ENCODE assay signal across 25 cellular contexts in the genomic region with DNA sequence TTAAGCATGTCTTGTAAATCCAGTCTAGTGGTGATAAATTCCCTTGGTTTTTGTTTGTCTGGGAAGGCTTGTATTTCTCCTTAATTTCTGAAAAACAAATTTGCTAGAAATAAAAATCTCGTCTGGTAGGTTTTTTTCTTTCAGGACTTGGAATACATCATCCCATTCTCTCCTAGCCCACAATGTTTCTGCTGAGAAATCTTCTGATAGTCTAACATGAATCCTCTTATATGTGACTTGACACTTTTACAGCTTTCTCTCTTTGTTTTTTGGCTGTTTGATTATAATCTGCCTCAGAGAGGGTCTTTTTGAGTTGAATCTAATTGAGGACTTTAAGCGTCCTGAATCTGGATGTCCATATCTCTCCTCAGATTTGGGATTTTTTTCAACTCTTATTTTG.
DNase-seq lines count a peak whose midpoint lies in the region; ATAC-seq and TF ChIP-seq lines count a peak whose summit lies in the region.
"Had no signal": no experiment of that assay in that cellular context is flagged by ENCODE, and none has a peak within 500 bp of the region (broad histone marks: within the 10 kb centered on the region; RNA-seq: fewer than 3 reads in every experiment).

No MANE protein-coding gene starts in this region.

- H2AFZ ChIP-seq in HCT116 (ENCODE audit: low read depth, low read length, poor library complexity, severe bottlenecking) (no peak overlapping the region), PC-3 (ENCODE audit: low read length) (no peak overlapping the region), smooth muscle cell (ENCODE audit: low read depth) (no peak overlapping the region)

- peaks cover 31% of the 10 kb centered on the region for H3K36me3 Mint-ChIP-seq in HFFc6 (ENCODE audit: low read depth)
- H3K36me3 Mint-ChIP-seq: CD14-positive monocyte; CD4-positive, alpha-beta memory T cell had no signal

- no peak for TF ChIP-seq POLR2A in HCT116 (IDR thresholded peaks at IDR 0.05; ENCODE audit: borderline replicate concordance, extremely low read depth, insufficient read depth, insufficient read length)

- H3K4me3 ChIP-seq in HCT116 (replicated peaks in 1 of 2; ENCODE audit: low read depth in 1 of 2, low read length in 2 of 2) (no peak overlapping the region), PC-3 (ENCODE audit: low read length) (no peak overlapping the region), smooth muscle cell (no peak overlapping the region), right atrium auricular region (no peak overlapping the region), upper lobe of right lung (no peak overlapping the region)
- H3K4me3 ChIP-seq: A549, BLaER1, GM12878 had no signal

- DNase-seq in HCT116 (ENCODE audit: low read depth, low spot score) (no peak), HFFc6 (no peak), PC-3 (no peak), smooth muscle cell (lab: John Stamatoyannopoulos, UW; ENCODE audit: unreplicated experiment) (no peak), right atrium auricular region (ENCODE audit: low spot score) (no peak), upper lobe of right lung (no peak), 8988T (no peak), cerebellum (ENCODE audit: low spot score) (no peak)
- DNase-seq: ACHN; BE2C; C1 segment of cervical spinal cord; CD4-positive, alpha-beta memory T cell; CD4-positive, CD25-positive, alpha-beta regulatory T cell; CD8-positive, alpha-beta memory T cell; COR-L47; DMS 273 treated with DMSO at 0.1 percent for 48 hours; DMS153; DMS53; DMS79; DND-41; GDM1 had no signal

- intact Hi-C loops in HCT116 (cut with micrococcal nuclease), result no loop called here
- intact Hi-C loops in PC-3 (cut with micrococcal nuclease), result no loop called here
- intact Hi-C loops in upper lobe of right lung (cut with DNase I), result no loop called here

- no peaks in the 10 kb centered on the region for H4K20me1 ChIP-seq in HCT116 (ENCODE audit: insufficient read depth)
- H4K20me1 ChIP-seq in PC-3 (ENCODE audit: low read length), result no peaks in the 10 kb centered on the region
- no peaks in the 10 kb centered on the region for H4K20me1 ChIP-seq in smooth muscle cell (ENCODE audit: low read depth)
- H4K20me1 ChIP-seq: BLaER1 had no signal

- H3K4me1 ChIP-seq in HCT116 (ENCODE audit: control insufficient read depth in 1 of 2, insufficient read depth in 2 of 2, low read length in 2 of 2) (peaks cover 0 to 26% of the 10 kb centered on the region in 2 experiments; a peak in 2 of 4 replicates), PC-3 (ENCODE audit: insufficient read depth, low read length) (peaks cover 34% of the 10 kb centered on the region), smooth muscle cell (ENCODE audit: low read depth) (no peaks in the 10 kb centered on the region), right atrium auricular region (no peaks in the 10 kb centered on the region), upper lobe of right lung (peaks cover 6% of the 10 kb centered on the region)
- H3K4me1 ChIP-seq: BE2C had no signal

- no peak for TF ChIP-seq RAD21 in HCT116 (IDR thresholded peaks at IDR 0.05; ENCODE audit: low read depth)

- peaks cover 34% of the 10 kb centered on the region for H3K9me3 Mint-ChIP-seq in HFFc6

- WGBS in smooth muscle cell (ENCODE audit: low lambda C conversion rate), result 88% methylated on average over 2 of the region's 2 CpGs

- peaks cover 42% of the 10 kb centered on the region for H3K4me1 Mint-ChIP-seq in HFFc6 (ENCODE audit: low read depth)
- H3K4me1 Mint-ChIP-seq: CD14-positive monocyte; CD4-positive, alpha-beta memory T cell; CD4-positive, CD25-positive, alpha-beta regulatory T cell; CD8-positive, alpha-beta memory T cell had no signal

- no peaks in the 10 kb centered on the region for H3K36me3 ChIP-seq in HCT116 (ENCODE audit: control insufficient read depth in 1 of 2, insufficient read depth in 2 of 2, low read length in 2 of 2)
- H3K36me3 ChIP-seq in PC-3 (ENCODE audit: low read depth, low read length), result no peaks in the 10 kb centered on the region
- peaks cover 6% of the 10 kb centered on the region for H3K36me3 ChIP-seq in smooth muscle cell (ENCODE audit: low read depth)
- H3K36me3 ChIP-seq in right atrium auricular region, result no peaks in the 10 kb centered on the region
- no peaks in the 10 kb centered on the region for H3K36me3 ChIP-seq in upper lobe of right lung
- H3K36me3 ChIP-seq: BE2C, BLaER1 had no signal

- no peaks in the 10 kb centered on the region for H3K9me3 ChIP-seq in HCT116 (ENCODE audit: control insufficient read depth in 1 of 2, insufficient read depth in 1 of 2, low read depth in 1 of 2, low read length in 2 of 2)
- no peaks in the 10 kb centered on the region for H3K9me3 ChIP-seq in PC-3 (ENCODE audit: low read length)
- H3K9me3 ChIP-seq in smooth muscle cell (replicated peaks; ENCODE audit: low read depth), result peaks cover 3% of the 10 kb centered on the region
- peaks cover 0 to 13% of the 10 kb centered on the region in 2 donors for H3K9me3 ChIP-seq in right atrium auricular region
- no peaks in the 10 kb centered on the region for H3K9me3 ChIP-seq in upper lobe of right lung
- H3K9me3 ChIP-seq: A549, BE2C had no signal

- H3K79me2 ChIP-seq in HCT116 (ENCODE audit: insufficient read depth, low read length) (no peaks in the 10 kb centered on the region), PC-3 (ENCODE audit: low read length) (no peaks in the 10 kb centered on the region), smooth muscle cell (ENCODE audit: low read depth) (no peaks in the 10 kb centered on the region)

- BruUV-seq in HCT116 (replicated peaks; lab: Mats Ljungman, UMichigan) (no TSS peak), PC-3 (replicated peaks; lab: Mats Ljungman, UMichigan) (no TSS peak)

- H3F3A ChIP-seq in PC-3 (ENCODE audit: low read length, unreplicated experiment) (no peaks in the 10 kb centered on the region), smooth muscle cell (ENCODE audit: low read depth) (no peaks in the 10 kb centered on the region)

- H3K9ac ChIP-seq in HCT116 (ENCODE audit: low read length) (no peak overlapping the region), PC-3 (ENCODE audit: low read length) (no peak overlapping the region), smooth muscle cell (ENCODE audit: low read depth) (no peak overlapping the region)
- H3K9ac ChIP-seq: BLaER1 had no signal

- POLR2A ChIA-PET in HCT116 (lab: Charles Lee) (no interaction called here), PC-3 (lab: Charles Lee; ENCODE audit: unreplicated experiment) (no interaction called here)

- H3K4me2 ChIP-seq in HCT116 (ENCODE audit: low read length), result no peak overlapping the region
- H3K4me2 ChIP-seq in PC-3 (ENCODE audit: low read length), result no peak overlapping the region
- no peak overlapping the region for H3K4me2 ChIP-seq in smooth muscle cell
- H3K4me2 ChIP-seq: A549, BLaER1 had no signal

- H3K4me3 Mint-ChIP-seq in HFFc6, result no peak overlapping the region
- H3K4me3 Mint-ChIP-seq: CD14-positive monocyte; CD4-positive, alpha-beta memory T cell; CD4-positive, CD25-positive, alpha-beta regulatory T cell; CD8-positive, alpha-beta memory T cell had no signal

- H3K27me3 Mint-ChIP-seq in HFFc6 (ENCODE audit: insufficient read depth), result no peaks in the 10 kb centered on the region; the same call in 1 of the 2 replicates

- H3K27me3 ChIP-seq in HCT116 (ENCODE audit: insufficient read depth, low read length), result no peaks in the 10 kb centered on the region
- no peaks in the 10 kb centered on the region for H3K27me3 ChIP-seq in PC-3 (ENCODE audit: low read length)
- no peaks in the 10 kb centered on the region for H3K27me3 ChIP-seq in smooth muscle cell (ENCODE audit: low read depth)
- H3K27me3 ChIP-seq in right atrium auricular region, result no peaks in the 10 kb centered on the region
- H3K27me3 ChIP-seq in upper lobe of right lung, result no peaks in the 10 kb centered on the region
- H3K27me3 ChIP-seq: BE2C, BLaER1 had no signal

- RAD21 ChIA-PET in HCT116 (lab: Charles Lee; ENCODE audit: low non-redundant PET in 1 of 2, low total read pairs in 2 of 2, uncharacterized antibody in 2 of 2, unreplicated experiment in 2 of 2), result no interaction called here

- no peak for ATAC-seq in HCT116
- ATAC-seq in PC-3, result no peak
- no peak for ATAC-seq in upper lobe of right lung
- ATAC-seq: A549, GM12878 had no signal

- peak overlapping the region; percentile 39 for H3K27ac Mint-ChIP-seq in HFFc6
- H3K27ac Mint-ChIP-seq: CD14-positive monocyte; CD4-positive, alpha-beta memory T cell; CD4-positive, CD25-positive, alpha-beta regulatory T cell; CD8-positive, alpha-beta memory T cell had no signal

- TF ChIP-seq CTCF in HCT116 (IDR thresholded peaks at IDR 0.05 in 2 of 3, conservative IDR thresholded peaks at IDR 0.05 in 1 of 3; ENCODE audit: borderline replicate concordance in 1 of 3, insufficient read depth in 1 of 3, low read depth in 2 of 3, low read length in 2 of 3) (no peak), HFFc6 (IDR thresholded peaks at IDR 0.05) (no peak), PC-3 (conservative IDR thresholded peaks at IDR 0.05; ENCODE audit: low read depth, low read length) (no peak), smooth muscle cell (IDR thresholded peaks at IDR 0.05; ENCODE audit: borderline replicate concordance, insufficient read depth, poor library complexity, severe bottlenecking) (no peak), right atrium auricular region (IDR thresholded peaks at IDR 0.05) (no peak), upper lobe of right lung (IDR thresholded peaks at IDR 0.05) (no peak)

- CTCF ChIA-PET in HCT116 (lab: Charles Lee), result no interaction called here
- CTCF ChIA-PET in PC-3 (lab: Charles Lee), result no interaction called here

- H3K27ac ChIP-seq in HCT116 (ENCODE audit: low read depth, low read length), result no peak overlapping the region
- peak overlapping the region; percentile 10; the same call in 1 of the 2 replicates for H3K27ac ChIP-seq in PC-3 (ENCODE audit: low read length)
- peak overlapping the region; percentile 14 for H3K27ac ChIP-seq in smooth muscle cell (ENCODE audit: low read depth)
- no peak overlapping the region for H3K27ac ChIP-seq in right atrium auricular region
- H3K27ac ChIP-seq in upper lobe of right lung, result no peak overlapping the region
- H3K27ac ChIP-seq: A549, BLaER1 had no signal

- no peaks in the 10 kb centered on the region for H3K9me2 ChIP-seq in HCT116 (ENCODE audit: insufficient read depth)
- H3K9me2 ChIP-seq in PC-3 (replicated peaks; ENCODE audit: low read length), result no peaks in the 10 kb centered on the region

TF ChIP-seq in HCT116, 20 proteins besides CTCF, POLR2A, EP300 and RAD21 (continues in another document):
- peak; percentile 47; the same call in 1 of the 2 replicates for TF ChIP-seq CBX3 (IDR thresholded peaks at IDR 0.05; ENCODE audit: low read depth)

Comparison
In these comparisons a context has a peak if more than half of its experiments do, and no peak if none do; other contexts are left out.
1. H3K27ac ChIP-seq: peak in PC-3 (single experiment) and smooth muscle cell (single experiment); none in HCT116 (single experiment), right atrium auricular region (0 of 2) and upper lobe of right lung (single experiment).